ENCODE assay signal across 2 cellular contexts in the genomic region with DNA sequence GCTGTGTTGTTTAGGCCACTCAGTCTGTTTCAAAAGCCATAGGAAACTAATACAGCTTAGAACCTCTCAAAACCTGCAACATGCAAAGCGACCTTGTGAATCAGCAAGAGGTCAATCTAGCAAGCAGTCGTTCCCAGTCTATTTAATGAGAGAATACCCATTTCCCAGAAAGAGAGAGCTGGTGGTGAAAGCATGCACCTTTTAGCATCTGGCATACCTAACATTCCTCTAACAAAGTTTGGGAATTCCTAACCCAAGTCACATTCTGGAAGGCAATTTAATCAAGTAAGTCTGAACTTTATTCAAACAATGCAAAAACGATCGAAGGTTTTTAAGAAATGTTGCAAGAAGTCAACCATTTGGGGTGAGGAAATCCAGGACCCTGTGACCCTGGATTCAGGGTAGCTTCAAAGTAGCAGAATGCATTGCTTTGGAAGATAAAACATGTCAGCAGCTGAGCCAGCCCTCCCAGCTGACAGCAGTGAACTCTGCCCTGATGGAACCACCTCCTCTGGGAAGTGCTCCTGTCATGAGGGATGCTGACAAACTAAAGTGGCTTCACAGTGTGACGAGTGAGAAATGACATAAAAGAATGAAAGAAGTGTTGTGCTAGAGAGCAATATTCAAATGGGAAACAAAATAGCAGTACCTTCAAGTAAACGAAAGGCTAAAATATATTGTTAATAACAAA.
TF ChIP-seq lines count a peak whose summit lies in the region.

No MANE protein-coding gene starts in this region.

TF ChIP-seq in IMR-90, 13 proteins besides CTCF, POLR2A, EP300 and RAD21:
- TF ChIP-seq, protein P1, sequence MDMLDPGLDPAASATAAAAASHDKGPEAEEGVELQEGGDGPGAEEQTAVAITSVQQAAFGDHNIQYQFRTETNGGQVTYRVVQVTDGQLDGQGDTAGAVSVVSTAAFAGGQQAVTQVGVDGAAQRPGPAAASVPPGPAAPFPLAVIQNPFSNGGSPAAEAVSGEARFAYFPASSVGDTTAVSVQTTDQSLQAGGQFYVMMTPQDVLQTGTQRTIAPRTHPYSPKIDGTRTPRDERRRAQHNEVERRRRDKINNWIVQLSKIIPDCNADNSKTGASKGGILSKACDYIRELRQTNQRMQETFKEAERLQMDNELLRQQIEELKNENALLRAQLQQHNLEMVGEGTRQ (IDR thresholded peaks at IDR 0.05; ENCODE audit: low read depth, low read length) = no peak
- TF ChIP-seq NFE2L2 (IDR thresholded peaks at IDR 0.05; ENCODE audit: low read depth, low read length) = no peak
- no peak for TF ChIP-seq MAFK (IDR thresholded peaks at IDR 0.05; ENCODE audit: low read depth, low read length)
- no peak for TF ChIP-seq CEBPB (IDR thresholded peaks at IDR 0.05; ENCODE audit: low read depth, low read length)
- no peak for TF ChIP-seq RCOR1 (IDR thresholded peaks at IDR 0.05; ENCODE audit: insufficient replicate concordance, low read length)
- no peak for TF ChIP-seq RFX5 (IDR thresholded peaks at IDR 0.05; ENCODE audit: low read depth, low read length)
- TF ChIP-seq BHLHE40 (IDR thresholded peaks at IDR 0.05; ENCODE audit: low read depth, low read length) = no peak

TF ChIP-seq in HepG2, 621 proteins besides CTCF, POLR2A, EP300 and RAD21 (continues in another document):
- TF ChIP-seq CSRNP1 (CRISPR knock-in tag; IDR thresholded peaks at IDR 0.05) = no peak
- TF ChIP-seq, protein P2, sequence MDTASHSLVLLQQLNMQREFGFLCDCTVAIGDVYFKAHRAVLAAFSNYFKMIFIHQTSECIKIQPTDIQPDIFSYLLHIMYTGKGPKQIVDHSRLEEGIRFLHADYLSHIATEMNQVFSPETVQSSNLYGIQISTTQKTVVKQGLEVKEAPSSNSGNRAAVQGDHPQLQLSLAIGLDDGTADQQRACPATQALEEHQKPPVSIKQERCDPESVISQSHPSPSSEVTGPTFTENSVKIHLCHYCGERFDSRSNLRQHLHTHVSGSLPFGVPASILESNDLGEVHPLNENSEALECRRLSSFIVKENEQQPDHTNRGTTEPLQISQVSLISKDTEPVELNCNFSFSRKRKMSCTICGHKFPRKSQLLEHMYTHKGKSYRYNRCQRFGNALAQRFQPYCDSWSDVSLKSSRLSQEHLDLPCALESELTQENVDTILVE (CRISPR knock-in tag; IDR thresholded peaks at IDR 0.05) = no peak
- peak; percentile 38; the same call in 1 of the 2 replicates for TF ChIP-seq KDM1A (CRISPR knock-in tag; IDR thresholded peaks at IDR 0.05)
- 0 out of 2 replicates have a peak, but pooled peaks have one; percentile 23 for TF ChIP-seq PAXIP1 (CRISPR knock-in tag; conservative IDR thresholded peaks at IDR 0.05)
- TF ChIP-seq CBX5 (CRISPR knock-in tag; IDR thresholded peaks at IDR 0.05; ENCODE audit: borderline replicate concordance) = no peak
- TF ChIP-seq PPARG (CRISPR knock-in tag; conservative IDR thresholded peaks at IDR 0.05) = peak; percentile 56; the same call in 1 of the 2 replicates
- 0 out of 2 replicates have a peak, but pooled peaks have one; percentile 14 for TF ChIP-seq TCF7 (IDR thresholded peaks at IDR 0.05; ENCODE audit: low read depth)
- TF ChIP-seq SMARCE1 (IDR thresholded peaks at IDR 0.05; ENCODE audit: borderline replicate concordance) = no peak
- no peak for TF ChIP-seq YEATS2 (CRISPR knock-in tag; IDR thresholded peaks at IDR 0.05; ENCODE audit: borderline replicate concordance)
- TF ChIP-seq ATF7-NPFF (CRISPR knock-in tag; IDR thresholded peaks at IDR 0.05; ENCODE audit: low read depth) = no peak
- no peak for TF ChIP-seq NR2F6 (IDR thresholded peaks at IDR 0.05)
- TF ChIP-seq NR2F6 (CRISPR knock-in tag; IDR thresholded peaks at IDR 0.05) = peak; percentile 36; the same call in 1 of the 2 replicates
- no peak for TF ChIP-seq ZNF383 (CRISPR knock-in tag; IDR thresholded peaks at IDR 0.05; ENCODE audit: borderline replicate concordance)
- TF ChIP-seq SP4 (CRISPR knock-in tag; IDR thresholded peaks at IDR 0.05) = no peak
- TF ChIP-seq ZNF263 (CRISPR knock-in tag; IDR thresholded peaks at IDR 0.05) = peak; percentile 83
- TF ChIP-seq RORA (CRISPR knock-in tag; IDR thresholded peaks at IDR 0.05) = no peak
- TF ChIP-seq SP2 (CRISPR knock-in tag; IDR thresholded peaks at IDR 0.05) = no peak
- TF ChIP-seq, protein P3, sequence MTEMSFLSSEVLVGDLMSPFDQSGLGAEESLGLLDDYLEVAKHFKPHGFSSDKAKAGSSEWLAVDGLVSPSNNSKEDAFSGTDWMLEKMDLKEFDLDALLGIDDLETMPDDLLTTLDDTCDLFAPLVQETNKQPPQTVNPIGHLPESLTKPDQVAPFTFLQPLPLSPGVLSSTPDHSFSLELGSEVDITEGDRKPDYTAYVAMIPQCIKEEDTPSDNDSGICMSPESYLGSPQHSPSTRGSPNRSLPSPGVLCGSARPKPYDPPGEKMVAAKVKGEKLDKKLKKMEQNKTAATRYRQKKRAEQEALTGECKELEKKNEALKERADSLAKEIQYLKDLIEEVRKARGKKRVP (CRISPR knock-in tag; IDR thresholded peaks at IDR 0.05) = no peak
- TF ChIP-seq, protein P4, sequence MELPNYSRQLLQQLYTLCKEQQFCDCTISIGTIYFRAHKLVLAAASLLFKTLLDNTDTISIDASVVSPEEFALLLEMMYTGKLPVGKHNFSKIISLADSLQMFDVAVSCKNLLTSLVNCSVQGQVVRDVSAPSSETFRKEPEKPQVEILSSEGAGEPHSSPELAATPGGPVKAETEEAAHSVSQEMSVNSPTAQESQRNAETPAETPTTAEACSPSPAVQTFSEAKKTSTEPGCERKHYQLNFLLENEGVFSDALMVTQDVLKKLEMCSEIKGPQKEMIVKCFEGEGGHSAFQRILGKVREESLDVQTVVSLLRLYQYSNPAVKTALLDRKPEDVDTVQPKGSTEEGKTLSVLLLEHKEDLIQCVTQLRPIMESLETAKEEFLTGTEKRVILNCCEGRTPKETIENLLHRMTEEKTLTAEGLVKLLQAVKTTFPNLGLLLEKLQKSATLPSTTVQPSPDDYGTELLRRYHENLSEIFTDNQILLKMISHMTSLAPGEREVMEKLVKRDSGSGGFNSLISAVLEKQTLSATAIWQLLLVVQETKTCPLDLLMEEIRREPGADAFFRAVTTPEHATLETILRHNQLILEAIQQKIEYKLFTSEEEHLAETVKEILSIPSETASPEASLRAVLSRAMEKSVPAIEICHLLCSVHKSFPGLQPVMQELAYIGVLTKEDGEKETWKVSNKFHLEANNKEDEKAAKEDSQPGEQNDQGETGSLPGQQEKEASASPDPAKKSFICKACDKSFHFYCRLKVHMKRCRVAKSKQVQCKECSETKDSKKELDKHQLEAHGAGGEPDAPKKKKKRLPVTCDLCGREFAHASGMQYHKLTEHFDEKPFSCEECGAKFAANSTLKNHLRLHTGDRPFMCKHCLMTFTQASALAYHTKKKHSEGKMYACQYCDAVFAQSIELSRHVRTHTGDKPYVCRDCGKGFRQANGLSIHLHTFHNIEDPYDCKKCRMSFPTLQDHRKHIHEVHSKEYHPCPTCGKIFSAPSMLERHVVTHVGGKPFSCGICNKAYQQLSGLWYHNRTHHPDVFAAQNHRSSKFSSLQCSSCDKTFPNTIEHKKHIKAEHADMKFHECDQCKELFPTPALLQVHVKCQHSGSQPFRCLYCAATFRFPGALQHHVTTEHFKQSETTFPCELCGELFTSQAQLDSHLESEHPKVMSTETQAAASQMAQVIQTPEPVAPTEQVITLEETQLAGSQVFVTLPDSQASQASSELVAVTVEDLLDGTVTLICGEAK (IDR thresholded peaks at IDR 0.05) = no peak
- TF ChIP-seq, protein P4 (CRISPR knock-in tag; IDR thresholded peaks at IDR 0.05) = 0 out of 2 replicates have a peak, but pooled peaks have one; percentile 37
- TF ChIP-seq TBX2 (CRISPR knock-in tag; IDR thresholded peaks at IDR 0.05; ENCODE audit: borderline replicate concordance) = peak; percentile 41; the same call in 1 of the 2 replicates
- no peak for TF ChIP-seq ZBTB49 (CRISPR knock-in tag; IDR thresholded peaks at IDR 0.05; ENCODE audit: borderline replicate concordance)
- TF ChIP-seq, protein P5, sequence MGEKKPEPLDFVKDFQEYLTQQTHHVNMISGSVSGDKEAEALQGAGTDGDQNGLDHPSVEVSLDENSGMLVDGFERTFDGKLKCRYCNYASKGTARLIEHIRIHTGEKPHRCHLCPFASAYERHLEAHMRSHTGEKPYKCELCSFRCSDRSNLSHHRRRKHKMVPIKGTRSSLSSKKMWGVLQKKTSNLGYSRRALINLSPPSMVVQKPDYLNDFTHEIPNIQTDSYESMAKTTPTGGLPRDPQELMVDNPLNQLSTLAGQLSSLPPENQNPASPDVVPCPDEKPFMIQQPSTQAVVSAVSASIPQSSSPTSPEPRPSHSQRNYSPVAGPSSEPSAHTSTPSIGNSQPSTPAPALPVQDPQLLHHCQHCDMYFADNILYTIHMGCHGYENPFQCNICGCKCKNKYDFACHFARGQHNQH (CRISPR knock-in tag; IDR thresholded peaks at IDR 0.05) = no peak
